In genomic region chr12:114438635-114439256, GRCh38 we compare ENCODE assay signal across 26 cellular contexts. TPM values are rescaled to one million over a fixed set of nuclear protein-coding genes. Genes with fewer than 3 reads are reported as not detected.
"Had no signal": no experiment of that assay in that cellular context is flagged by ENCODE, and none has a peak within 500 bp of the region (broad histone marks: within the 10 kb centered on the region; RNA-seq: fewer than 3 reads in every experiment).

No MANE protein-coding gene starts in this region.

- DNase-seq: activated B cell treated with CpG ODN at 0.5 μM for 24 hours; activated CD4-positive, alpha-beta T cell treated with anti-CD3 and anti-CD28 coated beads for 4 hours; activated CD8-positive, alpha-beta memory T cell treated with anti-CD3 and anti-CD28 coated beads, Interleukin-2, amount 50 U/mL, for 4 hours; activated CD8-positive, alpha-beta T cell treated with anti-CD3 and anti-CD28 coated beads for 36 hours; activated effector memory CD4-positive, alpha-beta T cell treated with anti-CD3 and anti-CD28 coated beads, Interleukin-2, amount 50 U/mL, for 16 hours; activated T-cell treated with anti-CD3 and anti-CD28 coated beads, Interleukin-2, amount 50 U/mL, for 48 hours; amygdala; body of pancreas; dermis blood vessel endothelial cell; effector memory CD8-positive, alpha-beta T cell; esophagus squamous epithelium; islet precursor cell; left colon; lower lobe of right lung; natural killer cell; pancreas; spleen; stimulated activated CD4-positive, alpha-beta T cell treated with anti-CD3 and anti-CD28 coated beads, Interleukin-4, amount 100 ng/mL, for 4 hours; testis had no signal

- H3K27ac ChIP-seq: body of pancreas, esophagus squamous epithelium, lower lobe of right lung, neutrophil, pancreas, spleen, testis had no signal

- FAIRE-seq: pancreas, TTC549 had no signal

- H3K36me3 Mint-ChIP-seq: activated naive CD4-positive, alpha-beta T cell treated with anti-CD3 and anti-CD28 coated beads, Interleukin-2, amount 50 U/mL, for 72 hours; natural killer cell; stimulated activated memory B cell treated with anti-CD40 and anti-IgM and Interleukin-4, amounts not matched to agents 10 μg/mL and 1 μg/mL and 100 μg/mL, for 72 hours; type B pancreatic cell had no signal

- ATAC-seq: activated CD8-positive, alpha-beta T cell treated with anti-CD3 and anti-CD28 coated beads for 36 hours; activated naive CD4-positive, alpha-beta T cell treated with anti-CD3 and anti-CD28 coated beads, Interleukin-2, amount 50 U/mL, for 72 hours; body of pancreas; effector memory CD8-positive, alpha-beta T cell; left colon; lower lobe of right lung; natural killer cell; pancreas; stimulated activated memory B cell treated with anti-CD40 and anti-IgM and Interleukin-4, amounts not matched to agents 10 μg/mL and 1 μg/mL and 100 μg/mL, for 72 hours had no signal

- H3K27me3 ChIP-seq: body of pancreas, testis had no signal

- H3K4me1 Mint-ChIP-seq: activated B cell treated with CpG ODN at 0.5 μM for 24 hours, natural killer cell had no signal

- H3K4me1 ChIP-seq: body of pancreas, esophagus squamous epithelium, lower lobe of right lung, pancreas, spleen, testis had no signal

- H3K9me3 ChIP-seq: body of pancreas, lower lobe of right lung, neutrophil, pancreas, testis had no signal

- H3K27ac Mint-ChIP-seq: activated B cell treated with CpG ODN at 0.5 μM for 24 hours; activated CD8-positive, alpha-beta T cell treated with anti-CD3 and anti-CD28 coated beads for 36 hours; activated naive CD4-positive, alpha-beta T cell treated with anti-CD3 and anti-CD28 coated beads, Interleukin-2, amount 50 U/mL, for 72 hours; effector memory CD8-positive, alpha-beta T cell; natural killer cell; stimulated activated memory B cell treated with anti-CD40 and anti-IgM and Interleukin-4, amounts not matched to agents 10 μg/mL and 1 μg/mL and 100 μg/mL, for 72 hours; type B pancreatic cell had no signal

- H3K9me3 Mint-ChIP-seq: type B pancreatic cell had no signal

- H3K36me3 ChIP-seq: esophagus squamous epithelium, lower lobe of right lung, neutrophil, pancreas, spleen had no signal

- H3K4me3 ChIP-seq: body of pancreas, esophagus squamous epithelium, lower lobe of right lung, pancreas, testis had no signal

- H3K4me3 Mint-ChIP-seq: activated B cell treated with CpG ODN at 0.5 μM for 24 hours; activated CD8-positive, alpha-beta T cell treated with anti-CD3 and anti-CD28 coated beads for 36 hours; effector memory CD8-positive, alpha-beta T cell; natural killer cell; stimulated activated memory B cell treated with anti-CD40 and anti-IgM and Interleukin-4, amounts not matched to agents 10 μg/mL and 1 μg/mL and 100 μg/mL, for 72 hours; type B pancreatic cell had no signal

RNA-seq across cellular contexts. Expression of gene TBX5, which starts 32.8 kb away (rescaled TPM):
- total RNA-seq: activated B cell treated with CpG ODN at 0.5 μM for 24 hours; activated CD8-positive, alpha-beta T cell treated with anti-CD3 and anti-CD28 coated beads for 36 hours; activated naive CD4-positive, alpha-beta T cell treated with anti-CD3 and anti-CD28 coated beads, Interleukin-2, amount 50 U/mL, for 72 hours; body of pancreas; dermis blood vessel endothelial cell; left colon; mesenteric fat pad; natural killer cell; pancreas; spleen; T-helper 2 cell treated with Interferon-gamma antibody and Interleukin-4, amounts not matched to agents 100 ng/mL and 5 ng/mL, for 36 hours had no signal
- polyA plus RNA-seq: spleen had no signal
